ENCODE assay signal across 18 cellular contexts in genomic region chr6:41409489-41409888, GRCh38.
DNase-seq lines count a peak whose midpoint lies in the region; ATAC-seq, FAIRE-seq and TF ChIP-seq lines count a peak whose summit lies in the region.
"Had no signal": no experiment of that assay in that cellular context is flagged by ENCODE, and none has a peak within 500 bp of the region (broad histone marks: within the 10 kb centered on the region; RNA-seq: fewer than 3 reads in every experiment).

No MANE protein-coding gene starts in this region.

- H3K36me3 Mint-ChIP-seq in GM23338 (ENCODE audit: low read depth) = no peaks in the 10 kb centered on the region
- H3K36me3 Mint-ChIP-seq: IgD-negative memory B cell had no signal

- H3K27ac ChIP-seq in GM23338 (ENCODE audit: low read depth) (no peak overlapping the region), HUES64 (ENCODE audit: low read depth, low read length) (no peak overlapping the region), endothelial cell of umbilical vein (ENCODE audit: insufficient read depth, low read depth, low read length) (no peak overlapping the region), mesendoderm (ENCODE audit: low read depth, low read length) (no peak overlapping the region)
- H3K27ac ChIP-seq: 22Rv1, A549, C4-2B had no signal

- TF ChIP-seq CTCF in GM23338 (conservative IDR thresholded peaks at IDR 0.05; ENCODE audit: low read depth in 2 of 2) (no peak), endothelial cell of umbilical vein (IDR thresholded peaks at IDR 0.05; ENCODE audit: extremely low read depth in 1 of 2, insufficient read depth in 1 of 2, low read depth in 1 of 2, low read length in 2 of 2) (no peak)

- H3K9me2 ChIP-seq in GM23338 (ENCODE audit: insufficient read depth) = no peaks in the 10 kb centered on the region

- H3K27me3 ChIP-seq in GM23338 (ENCODE audit: insufficient read depth) (peaks cover 100% of the 10 kb centered on the region), HUES64 (ENCODE audit: insufficient read depth, low read length) (peaks cover 100% of the 10 kb centered on the region), endothelial cell of umbilical vein (ENCODE audit: control insufficient read depth in 2 of 2, insufficient read depth in 2 of 2, low read length in 2 of 2) (peaks cover 32 to 38% of the 10 kb centered on the region in 2 experiments), mesendoderm (ENCODE audit: insufficient read depth, low read length, poor library complexity) (peaks cover 43% of the 10 kb centered on the region)

- H2BK120ac ChIP-seq in mesendoderm (ENCODE audit: low read depth, low read length) = peak overlapping the region; percentile 9

- CTCF ChIA-PET in endothelial cell of umbilical vein (lab: Charles Lee) = interaction anchor here (1.2 kb wide), 1 partner anchor 33 kb away, joined by 3 read pairs; no protein-coding TSS in a partner anchor

- no peak overlapping the region for H3K27ac Mint-ChIP-seq in GM23338
- H3K27ac Mint-ChIP-seq: CD4-positive, alpha-beta T cell; IgD-negative memory B cell had no signal

- no peak for TF ChIP-seq POLR2A in endothelial cell of umbilical vein (IDR thresholded peaks at IDR 0.05; ENCODE audit: low read depth, low read length)

- peaks cover 31% of the 10 kb centered on the region for H3F3A ChIP-seq in GM23338 (replicated peaks; ENCODE audit: low read depth)

- peak overlapping the region; percentile 9 for H3K18ac ChIP-seq in mesendoderm (ENCODE audit: low read length)

- H3K79me2 ChIP-seq in GM23338 (replicated peaks; ENCODE audit: insufficient read depth) (no peaks in the 10 kb centered on the region), endothelial cell of umbilical vein (ENCODE audit: control insufficient read depth, insufficient read depth, low read length) (no peaks in the 10 kb centered on the region), mesendoderm (ENCODE audit: control insufficient read depth, insufficient read depth, low read length) (no peaks in the 10 kb centered on the region)

- H3K23ac ChIP-seq in mesendoderm (ENCODE audit: low read length) = peak overlapping the region; percentile 67

- dilution Hi-C loops in endothelial cell of umbilical vein (cut with MboI; ENCODE audit: extremely low pct_ligation_motif_present, low sequenced_read_pairs) = no loop called here

- H3K4me2 ChIP-seq in GM23338 (peak overlapping the region; percentile 91), endothelial cell of umbilical vein (ENCODE audit: insufficient read depth, low read length) (no peak overlapping the region), mesendoderm (ENCODE audit: low read length) (peak overlapping the region; percentile 25)
- H3K4me2 ChIP-seq: A549 had no signal

- no peak for FAIRE-seq in endothelial cell of umbilical vein (lab: Jason Lieb, UNC)
- FAIRE-seq: A549, HepG2 had no signal

- no peak overlapping the region for H3K4ac ChIP-seq in mesendoderm (ENCODE audit: low read depth, low read length)

- no peak overlapping the region for H2AFZ ChIP-seq in GM23338
- no peak overlapping the region for H2AFZ ChIP-seq in endothelial cell of umbilical vein (ENCODE audit: low read depth, low read length)

- no peaks in the 10 kb centered on the region for H3K79me1 ChIP-seq in mesendoderm (ENCODE audit: low read length)

- H3K4me3 Mint-ChIP-seq in GM23338 = peak overlapping the region; percentile 57
- H3K4me3 Mint-ChIP-seq: CD4-positive, alpha-beta T cell; IgD-negative memory B cell had no signal

- H3K56ac ChIP-seq in mesendoderm (ENCODE audit: low read length) = peak overlapping the region; percentile 82

- H3K9me3 ChIP-seq in HUES64 (ENCODE audit: insufficient read depth, low read depth, low read length) = peaks cover 6% of the 10 kb centered on the region; the same call in 1 of the 2 replicates
- H3K9me3 ChIP-seq in endothelial cell of umbilical vein (replicated peaks; ENCODE audit: control insufficient read depth, insufficient read depth, low read length) = no peaks in the 10 kb centered on the region
- H3K9me3 ChIP-seq: A549 had no signal

- H3K9me3 Mint-ChIP-seq in GM23338 = peaks cover 6% of the 10 kb centered on the region; the same call in 1 of the 3 replicates
- H3K9me3 Mint-ChIP-seq: CD4-positive, alpha-beta T cell had no signal

- peaks cover 48% of the 10 kb centered on the region for H3K4me1 Mint-ChIP-seq in GM23338
- H3K4me1 Mint-ChIP-seq: IgD-negative memory B cell had no signal

- H3K4me1 ChIP-seq in GM23338 (ENCODE audit: insufficient read depth) (peaks cover 51% of the 10 kb centered on the region), HUES64 (ENCODE audit: insufficient read depth, low read length) (peaks cover 35% of the 10 kb centered on the region), endothelial cell of umbilical vein (ENCODE audit: control insufficient read depth, extremely low read depth, insufficient read depth, low read length) (no peaks in the 10 kb centered on the region), mesendoderm (ENCODE audit: control insufficient read depth, low read depth, low read length) (peaks cover 19% of the 10 kb centered on the region)
- H3K4me1 ChIP-seq: A549 had no signal

- H2BK5ac ChIP-seq in mesendoderm (ENCODE audit: low read length) = peak overlapping the region; percentile 96

- no peak overlapping the region for H3K9ac ChIP-seq in HUES64 (ENCODE audit: low read depth, low read length)
- no peak overlapping the region for H3K9ac ChIP-seq in endothelial cell of umbilical vein (replicated peaks; ENCODE audit: extremely low read depth, insufficient read depth, low read length)
- H3K9ac ChIP-seq in mesendoderm (ENCODE audit: low read length) = peak overlapping the region; percentile 54

- WGBS in HUES64 = 29% methylated on average over 4 of the region's 5 CpGs
- WGBS in mesendoderm (ENCODE audit: extremely low coverage, insufficient coverage, low lambda C conversion rate) = no CpG with 5 or more reads among the region's 5 CpGs

- POLR2A ChIA-PET in endothelial cell of umbilical vein (lab: Charles Lee) = no interaction called here

- H4K20me1 ChIP-seq in GM23338 (replicated peaks; ENCODE audit: insufficient read depth) (no peaks in the 10 kb centered on the region; the same call in 1 of the 2 replicates), endothelial cell of umbilical vein (replicated peaks; ENCODE audit: control insufficient read depth, extremely low read depth, insufficient read depth, low read length) (no peaks in the 10 kb centered on the region)

- no peak overlapping the region for H4K8ac ChIP-seq in mesendoderm (ENCODE audit: low read depth, low read length)

- H2AK5ac ChIP-seq in mesendoderm (ENCODE audit: low read length) = no peak overlapping the region

- peaks cover 100% of the 10 kb centered on the region for H3K27me3 Mint-ChIP-seq in GM23338 (ENCODE audit: insufficient read depth, low read depth, poor library complexity)

- no TSS peak for BruUV-seq in endothelial cell of umbilical vein (replicated peaks; lab: Mats Ljungman, UMichigan)

- H4K5ac ChIP-seq in mesendoderm (ENCODE audit: low read length) = no peak overlapping the region

- intact Hi-C loops in endothelial cell of umbilical vein (cut with micrococcal nuclease) = no loop called here

- H3K36me3 ChIP-seq in GM23338 (ENCODE audit: insufficient read depth) (no peaks in the 10 kb centered on the region; the same call in 1 of the 2 replicates), HUES64 (ENCODE audit: insufficient read depth, low read length) (no peaks in the 10 kb centered on the region), endothelial cell of umbilical vein (ENCODE audit: control insufficient read depth in 2 of 2, extremely low read depth in 1 of 2, insufficient read depth in 2 of 2, low read length in 2 of 2) (no peaks in the 10 kb centered on the region), mesendoderm (ENCODE audit: control insufficient read depth, insufficient read depth, low read length) (no peaks in the 10 kb centered on the region)

- peak overlapping the region; percentile 60 for H3K4me3 ChIP-seq in GM23338
- H3K4me3 ChIP-seq in HUES64 (ENCODE audit: low read length) = 0 out of 2 replicates have a peak overlapping the region, but pooled peaks have one; percentile 19
- no peak overlapping the region for H3K4me3 ChIP-seq in endothelial cell of umbilical vein (replicated peaks in 1 of 3; ENCODE audit: insufficient read depth in 1 of 3, low read depth in 1 of 3, low read length in 3 of 3)
- H3K4me3 ChIP-seq in mesendoderm (ENCODE audit: low read length) = no peak overlapping the region
- H3K4me3 ChIP-seq: A549 had no signal

- no peak for DNase-seq in GM23338 (ENCODE audit: low spot score)
- DNase-seq in endothelial cell of umbilical vein (ENCODE audit: low read depth, low spot score) = no peak
- DNase-seq in mesendoderm = peak; percentile 73
- DNase-seq in stimulated activated CD4-positive, alpha-beta T cell treated with anti-CD3 and anti-CD28 coated beads, Interleukin-15, amount 100 ng/mL, for 24 hours = no peak
- DNase-seq in NCI-H2081 (lab: John Stamatoyannopoulos, UW) = no peak
- no peak for DNase-seq in NCI-H2227 treated with DMSO at 0.1 percent for 48 hours (lab: John Stamatoyannopoulos, UW)
- DNase-seq: AML-193; Calu3; CD4-positive, alpha-beta T cell; DMS79 treated with DMSO at 0.1 percent for 48 hours; GF-D8; KBM-7 had no signal

- H3K9me1 ChIP-seq in endothelial cell of umbilical vein (replicated peaks; ENCODE audit: control insufficient read depth, extremely low read depth, insufficient read depth, low read length) = no peaks in the 10 kb centered on the region

- ATAC-seq in GM23338 = no peak
- ATAC-seq: A549 had no signal

- H2BK15ac ChIP-seq in mesendoderm (replicated peaks; ENCODE audit: low read depth) = no peak overlapping the region

TF ChIP-seq in GM23338, 12 proteins besides CTCF, POLR2A, EP300 and RAD21 (continues in another document):
- TF ChIP-seq STAT1 (IDR thresholded peaks at IDR 0.05; ENCODE audit: unreplicated experiment) (no peak), CREB1 (CRISPR knock-in tag; IDR thresholded peaks at IDR 0.05; ENCODE audit: low read depth) (no peak)

TF ChIP-seq in endothelial cell of umbilical vein, 7 proteins besides CTCF, POLR2A, EP300 and RAD21:
- TF ChIP-seq MAX (IDR thresholded peaks at IDR 0.05; ENCODE audit: insufficient read depth, insufficient read length) = no peak
- no peak for TF ChIP-seq MYC (IDR thresholded peaks at IDR 0.05; ENCODE audit: low read depth, low read length)
- peak; percentile 38 for TF ChIP-seq EZH2 (IDR thresholded peaks at IDR 0.05; ENCODE audit: borderline replicate concordance, low read depth, low read length, severe bottlenecking)

Comparison
In these comparisons a context has a peak if more than half of its experiments do, and no peak if none do; other contexts are left out.
1. H3K4me3 ChIP-seq: peak in GM23338 (single experiment) and HUES64 (single experiment); none in endothelial cell of umbilical vein (0 of 3) and mesendoderm (single experiment).